ENCODE assay signal across 17 cellular contexts in genomic region chr1:219445864-219446263, GRCh38.
"Had no signal": no experiment of that assay in that cellular context is flagged by ENCODE, and none has a peak within 500 bp of the region (broad histone marks: within the 10 kb centered on the region; RNA-seq: fewer than 3 reads in every experiment).

No MANE protein-coding gene starts in this region.

- H3K4me1 ChIP-seq: colonic mucosa, foreskin keratinocyte had no signal

- H3K27ac ChIP-seq: colonic mucosa, foreskin keratinocyte, pancreas had no signal

- DNase-seq: colonic mucosa; dermis blood vessel endothelial cell; erythroblast; foreskin keratinocyte; head of caudate nucleus; hypothalamus; mammary epithelial cell; mucosa of descending colon; naive thymus-derived CD8-positive, alpha-beta T cell; nucleus accumbens; pancreas; right cardiac atrium; small intestine; stimulated activated CD4-positive, alpha-beta T cell treated with anti-CD3 and anti-CD28 coated beads, Interleukin-12 subunit alpha, Interleukin-12 subunit beta, amount 100 ng/mL, for 4 hours; stimulated activated naive CD4-positive, alpha-beta T cell treated with Interleukin-2 at 50 U/mL for 16 hours; trophoblast cell had no signal

- H3K27me3 ChIP-seq: colonic mucosa, foreskin keratinocyte, pancreas had no signal

- H3K9me3 ChIP-seq: colonic mucosa, mucosa of descending colon, pancreas had no signal

- H3K36me3 ChIP-seq: colonic mucosa, pancreas had no signal

- H3K4me3 ChIP-seq: colonic mucosa, mucosa of descending colon, pancreas had no signal

- ATAC-seq: foreskin keratinocyte; left lobe of liver; mucosa of descending colon; naive thymus-derived CD8-positive, alpha-beta T cell; pancreas; right cardiac atrium had no signal
